ENCODE assay signal across 8 cellular contexts in genomic region chr11:14891143-14892035, GRCh38. TPM values are rescaled to one million over a fixed set of nuclear protein-coding genes. Genes with fewer than 3 reads are reported as not detected.
DNase-seq lines count a peak whose midpoint lies in the region; ATAC-seq and TF ChIP-seq lines count a peak whose summit lies in the region.

No MANE protein-coding gene starts in this region.

- H3K4me1 ChIP-seq in ACC112 (ENCODE audit: control insufficient read depth, insufficient read depth, low read length, unreplicated experiment) (peaks cover 6% of the 10 kb centered on the region), breast epithelium (peaks cover 0 to 3% of the 10 kb centered on the region in 2 donors), smooth muscle cell (ENCODE audit: low read depth) (peaks cover 5% of the 10 kb centered on the region)

- peak overlapping the region; percentile 98 for H2AFZ ChIP-seq in ACC112 (ENCODE audit: low read length, unreplicated experiment)
- H2AFZ ChIP-seq in smooth muscle cell (ENCODE audit: low read depth): peak overlapping the region; percentile 97

- H3K36me3 ChIP-seq in ACC112 (ENCODE audit: insufficient read depth, low read length) (no peaks in the 10 kb centered on the region), WERI-Rb-1 (no peaks in the 10 kb centered on the region), breast epithelium (no peaks in the 10 kb centered on the region), smooth muscle cell (ENCODE audit: low read depth) (no peaks in the 10 kb centered on the region)

- H3K4me3 Mint-ChIP-seq in immature natural killer cell: peak overlapping the region; percentile 92 to 98 (median 95)

- peak overlapping the region; percentile 93 for H3K4me2 ChIP-seq in smooth muscle cell

- H3K9me3 ChIP-seq in WERI-Rb-1 (ENCODE audit: severe bottlenecking) (peaks cover 14% of the 10 kb centered on the region), breast epithelium (no peaks in the 10 kb centered on the region), smooth muscle cell (replicated peaks; ENCODE audit: low read depth) (no peaks in the 10 kb centered on the region)

- H3K27ac ChIP-seq in ACC112 (ENCODE audit: low read depth, low read length) (peak overlapping the region; percentile 42; the same call in 1 of the 2 replicates), WERI-Rb-1 (peak overlapping the region; percentile 18; the same call in 1 of the 2 replicates), breast epithelium (peak overlapping the region; percentile 95 to 96), smooth muscle cell (ENCODE audit: low read depth) (peak overlapping the region; percentile 86)

- H3K27me3 Mint-ChIP-seq in immature natural killer cell (ENCODE audit: low read depth in 3 of 3): peaks cover 3 to 12% (median 8%) of the 10 kb centered on the region in 3 donors

- no peak for TF ChIP-seq CTCF in WERI-Rb-1 (IDR thresholded peaks at IDR 0.05; ENCODE audit: low read depth, low read length)
- TF ChIP-seq CTCF in breast epithelium (IDR thresholded peaks at IDR 0.05): no peak
- TF ChIP-seq CTCF in smooth muscle cell (IDR thresholded peaks at IDR 0.05; ENCODE audit: borderline replicate concordance, insufficient read depth, poor library complexity, severe bottlenecking): no peak

- peak overlapping the region; percentile 63 for H3K9ac ChIP-seq in smooth muscle cell (ENCODE audit: low read depth)

- peak overlapping the region; percentile 98 for H3K4me3 ChIP-seq in ACC112 (ENCODE audit: low read depth, low read length)
- peak overlapping the region; percentile 60 for H3K4me3 ChIP-seq in WERI-Rb-1 (ENCODE audit: low read depth, low read length)
- H3K4me3 ChIP-seq in breast epithelium: peak overlapping the region; percentile 69 to 86 (median 80)
- peak overlapping the region; percentile 76 for H3K4me3 ChIP-seq in smooth muscle cell

- intact Hi-C loops in breast epithelium (cut with DNase I; ENCODE audit: low total_unique reads): loop anchor here (10.0 kb wide), 1 partner anchor 347 kb away; no protein-coding TSS in a partner anchor

- DNase-seq in NCI-H2171 treated with DMSO at 0.1 percent for 48 hours (lab: John Stamatoyannopoulos, UW) (peak; percentile 74), WERI-Rb-1 (peak; percentile 88), breast epithelium (ENCODE audit: low spot score in 2 of 2) (peak; percentile 78 to 83), immature natural killer cell (peak; percentile 86 to 88 (median 88)), smooth muscle cell (lab: John Stamatoyannopoulos, UW; ENCODE audit: unreplicated experiment) (peak; percentile 82)

- peak overlapping the region; percentile 93 to 97 (median 96) for H3K27ac Mint-ChIP-seq in immature natural killer cell

- H3K79me2 ChIP-seq in ACC112 (ENCODE audit: control insufficient read depth, insufficient read depth, low read length, unreplicated experiment) (peaks cover 5% of the 10 kb centered on the region), smooth muscle cell (ENCODE audit: low read depth) (no peaks in the 10 kb centered on the region)

- TF ChIP-seq POLR2A in breast epithelium (IDR thresholded peaks at IDR 0.05): no peak

- no peaks in the 10 kb centered on the region for H3K36me3 Mint-ChIP-seq in immature natural killer cell

- H3K27me3 ChIP-seq in ACC112 (ENCODE audit: insufficient read depth, low read length): no peaks in the 10 kb centered on the region
- peaks cover 3% of the 10 kb centered on the region for H3K27me3 ChIP-seq in WERI-Rb-1 (ENCODE audit: insufficient read depth, low read depth, severe bottlenecking)
- H3K27me3 ChIP-seq in breast epithelium: no peaks in the 10 kb centered on the region
- H3K27me3 ChIP-seq in smooth muscle cell (ENCODE audit: low read depth): no peaks in the 10 kb centered on the region

- peaks cover 30 to 46% of the 10 kb centered on the region in 2 donors for H3K4me1 Mint-ChIP-seq in immature natural killer cell

- H4K20me1 ChIP-seq in smooth muscle cell (ENCODE audit: low read depth): no peaks in the 10 kb centered on the region

- ATAC-seq in GM18867 (IDR thresholded peaks at IDR 0.05; ENCODE audit: unreplicated experiment): peak; percentile 54
- ATAC-seq in HG03097 (IDR thresholded peaks at IDR 0.05; ENCODE audit: low FRiP score, unreplicated experiment): peak; percentile 58

- H3K9me3 Mint-ChIP-seq in immature natural killer cell: no peaks in the 10 kb centered on the region

- WGBS in smooth muscle cell (ENCODE audit: low lambda C conversion rate): under 1% methylated on average over 66 of the region's 67 CpGs

- no peaks in the 10 kb centered on the region for H3F3A ChIP-seq in smooth muscle cell (ENCODE audit: low read depth)

RNA-seq across cellular contexts. Expression of gene CYP2R1, which starts 0.6 kb away (rescaled TPM):
- total RNA-seq in breast epithelium (10 to 100 TPM in 2 of 3 donors, 1 to 10 TPM in 1; 7.7 to 25.6 (median 21.0) TPM), smooth muscle cell (16.8 and 22.1 TPM in 2 replicates)
- polyA plus RNA-seq in immature natural killer cell (10 to 100 TPM; 15.8 to 21.8 (median 16.2) TPM), smooth muscle cell (13.5 and 14.5 TPM in 2 replicates)

Comparison
In these comparisons a context has a peak if more than half of its experiments do, and no peak if none do; other contexts are left out.
1. Peak in every context shown above with its lines: DNase-seq, ATAC-seq, H3K4me3 ChIP-seq and H3K27ac ChIP-seq.
2. H3K27ac ChIP-seq: peak in every context shown above with its lines; median percentile 96 in breast epithelium; 86 in smooth muscle cell; 42 in ACC112; 18 in WERI-Rb-1.